In genomic region chr11:10076458-10077141, GRCh38 we compare ENCODE assay signal across 9 cellular contexts.
DNase-seq lines count a peak whose midpoint lies in the region; ATAC-seq and TF ChIP-seq lines count a peak whose summit lies in the region.
"Had no signal": no experiment of that assay in that cellular context is flagged by ENCODE, and none has a peak within 500 bp of the region (broad histone marks: within the 10 kb centered on the region; RNA-seq: fewer than 3 reads in every experiment).

No MANE protein-coding gene starts in this region.

- no peak overlapping the region for H2AFZ ChIP-seq in osteoblast (ENCODE audit: low read length)

- H3K4me2 ChIP-seq in osteoblast (ENCODE audit: insufficient read depth, low read length) = peak overlapping the region; percentile 57

- H4K20me1 ChIP-seq in osteoblast (ENCODE audit: insufficient read depth, low read length) = no peaks in the 10 kb centered on the region

- no peaks in the 10 kb centered on the region for H3K27me3 Mint-ChIP-seq in endothelial cell (ENCODE audit: unreplicated experiment)
- H3K27me3 Mint-ChIP-seq: stimulated activated naive CD8-positive, alpha-beta T cell treated with anti-CD3 and anti-CD28 coated beads, Interleukin-15, Interleukin-2, amounts not matched to agents 100 ng/mL and 50 ng/mL, for 24 hours had no signal

- ATAC-seq in HG03108 (IDR thresholded peaks at IDR 0.05; ENCODE audit: unreplicated experiment) (peak; percentile 49), GM18873 (IDR thresholded peaks at IDR 0.05; ENCODE audit: low FRiP score, unreplicated experiment) (no peak)

- peaks cover 4% of the 10 kb centered on the region for H3K9me3 Mint-ChIP-seq in endothelial cell (ENCODE audit: unreplicated experiment)

- peaks cover 36% of the 10 kb centered on the region for H3K79me2 ChIP-seq in osteoblast (ENCODE audit: insufficient read depth, low read length)

- POLR2A ChIA-PET in GM10248 (lab: Yijun Ruan, JAX) = no interaction called here

- CTCF ChIA-PET in GM10248 (lab: Yijun Ruan, JAX) = interaction anchor here (0.7 to 2.2 kb wide), 35 partner anchors 9 to 318 kb away, joined by 3 to 20 read pairs (median 4); no protein-coding TSS in a partner anchor

- DNase-seq in 8988T (peak; percentile 21), GM10248 (ENCODE audit: extremely low spot score) (peak; percentile 60), T follicular helper cell (ENCODE audit: low read depth) (peak; percentile 1), endothelial cell (ENCODE audit: low spot score) (peak; percentile 58), osteoblast (ENCODE audit: insufficient read length, low spot score, missing footprints) (peak; percentile 71)
- DNase-seq in effector memory CD4-positive, alpha-beta T cell = no peak

- peaks cover 32% of the 10 kb centered on the region for H3K4me1 ChIP-seq in osteoblast (ENCODE audit: insufficient read depth, low read length)
- no peaks in the 10 kb centered on the region for H3K4me1 ChIP-seq in effector memory CD4-positive, alpha-beta T cell (ENCODE audit: control insufficient read depth, insufficient read depth, low read length, poor library complexity, severe bottlenecking)

- peaks cover 10% of the 10 kb centered on the region for H3K36me3 Mint-ChIP-seq in endothelial cell (ENCODE audit: low read depth, unreplicated experiment)

- H3K9me3 ChIP-seq in osteoblast (ENCODE audit: low read depth, low read length) = no peaks in the 10 kb centered on the region
- peaks cover 7% of the 10 kb centered on the region for H3K9me3 ChIP-seq in effector memory CD4-positive, alpha-beta T cell (ENCODE audit: control insufficient read depth, low read length)

- TF ChIP-seq CTCF in GM10248 (IDR thresholded peaks at IDR 0.05; ENCODE audit: control extremely low read depth, extremely low read depth, low read depth, missing control alignments) (peak; percentile 73), endothelial cell (IDR thresholded peaks at IDR 0.05; ENCODE audit: unreplicated experiment) (peak; percentile 89), osteoblast (IDR thresholded peaks at IDR 0.05; ENCODE audit: extremely low read depth, low read depth, low read length) (peak; percentile 74)

- no peaks in the 10 kb centered on the region for H3K4me1 Mint-ChIP-seq in endothelial cell (ENCODE audit: unreplicated experiment)

- H3K27ac Mint-ChIP-seq in endothelial cell (ENCODE audit: unreplicated experiment) = no peak overlapping the region
- H3K27ac Mint-ChIP-seq: stimulated activated naive CD8-positive, alpha-beta T cell treated with anti-CD3 and anti-CD28 coated beads, Interleukin-15, Interleukin-2, amounts not matched to agents 100 ng/mL and 50 ng/mL, for 24 hours had no signal

- H3K4me3 ChIP-seq in osteoblast (ENCODE audit: insufficient read depth, low read length) = no peak overlapping the region
- H3K4me3 ChIP-seq in effector memory CD4-positive, alpha-beta T cell (ENCODE audit: insufficient read depth, low read depth, low read length, poor library complexity, severe bottlenecking) = no peak overlapping the region

- no peaks in the 10 kb centered on the region for H3K36me3 ChIP-seq in osteoblast (ENCODE audit: insufficient read depth, low read length)
- no peaks in the 10 kb centered on the region for H3K36me3 ChIP-seq in effector memory CD4-positive, alpha-beta T cell (ENCODE audit: control insufficient read depth, insufficient read depth, low read length)

- H3K4me3 Mint-ChIP-seq in endothelial cell (ENCODE audit: unreplicated experiment) = no peak overlapping the region
- H3K4me3 Mint-ChIP-seq: stimulated activated naive CD8-positive, alpha-beta T cell treated with anti-CD3 and anti-CD28 coated beads, Interleukin-15, Interleukin-2, amounts not matched to agents 100 ng/mL and 50 ng/mL, for 24 hours had no signal

- H3K27ac ChIP-seq in osteoblast (ENCODE audit: low read depth, low read length) = peak overlapping the region; percentile 74
- no peak overlapping the region for H3K27ac ChIP-seq in effector memory CD4-positive, alpha-beta T cell (ENCODE audit: insufficient read depth, low read length, poor library complexity, severe bottlenecking)

- H3K27me3 ChIP-seq in osteoblast (ENCODE audit: insufficient read depth, low read length) = no peaks in the 10 kb centered on the region
- H3K27me3 ChIP-seq in effector memory CD4-positive, alpha-beta T cell (replicated peaks; ENCODE audit: control insufficient read depth, insufficient read depth, low read length, poor library complexity, severe bottlenecking) = no peaks in the 10 kb centered on the region

Comparison
In these comparisons a context has a peak if more than half of its experiments do, and no peak if none do; other contexts are left out.
1. DNase-seq: peak in 8988T (single experiment), GM10248 (single experiment), T follicular helper cell (single experiment), endothelial cell (single experiment) and osteoblast (single experiment); none in effector memory CD4-positive, alpha-beta T cell (0 of 3).
2. Peak in every context shown above with its lines, with median percentiles within 50 percentile points of each other: CTCF ChIP-seq.